In the genomic region with DNA sequence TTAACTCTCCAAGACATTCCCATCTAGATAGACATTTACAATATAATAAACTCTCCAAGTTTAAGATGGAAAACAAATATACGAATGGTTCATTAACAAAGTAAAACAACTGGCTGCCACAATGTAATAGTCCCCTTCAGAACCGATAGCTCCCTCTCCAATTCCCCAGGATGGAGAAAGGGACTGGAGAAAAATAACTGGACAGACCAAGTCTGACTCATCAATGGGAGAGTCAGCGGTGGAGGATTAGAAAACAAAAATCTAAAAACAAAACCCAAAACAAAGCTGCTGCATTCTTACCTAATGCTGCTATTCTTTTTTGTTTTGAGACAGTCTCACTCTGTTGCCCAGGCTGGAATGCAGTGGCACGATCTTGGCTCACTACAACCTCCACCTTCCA, we compare ENCODE assay signal across 11 cellular contexts.
DNase-seq lines count a peak whose midpoint lies in the region; ATAC-seq and TF ChIP-seq lines count a peak whose summit lies in the region.
"Had no signal": no experiment of that assay in that cellular context is flagged by ENCODE, and none has a peak within 500 bp of the region (broad histone marks: within the 10 kb centered on the region; RNA-seq: fewer than 3 reads in every experiment).

No MANE protein-coding gene starts in this region.

- peak; percentile 81 for ATAC-seq in RWPE2 (ENCODE audit: low read depth)
- ATAC-seq in GM18907 (IDR thresholded peaks at IDR 0.05; ENCODE audit: unreplicated experiment), result no peak
- no peak for ATAC-seq in GM18868 (IDR thresholded peaks at IDR 0.05; ENCODE audit: unreplicated experiment)
- ATAC-seq in GM21447 (IDR thresholded peaks at IDR 0.05; ENCODE audit: unreplicated experiment), result no peak

- H2AFZ ChIP-seq in osteoblast (ENCODE audit: low read length), result no peak overlapping the region

- H3K4me2 ChIP-seq in osteoblast (ENCODE audit: insufficient read depth, low read length), result peak overlapping the region; percentile 17

- H3K79me2 ChIP-seq in osteoblast (ENCODE audit: insufficient read depth, low read length), result peaks cover 69% of the 10 kb centered on the region

- peaks cover 28% of the 10 kb centered on the region for H3K4me1 ChIP-seq in RWPE2 (ENCODE audit: insufficient read depth, poor library complexity, severe bottlenecking)
- H3K4me1 ChIP-seq in osteoblast (ENCODE audit: insufficient read depth, low read length), result peaks cover 12% of the 10 kb centered on the region

- in situ Hi-C loops in Caki2 (cut with HindIII; ENCODE audit: low pct_unique_long_range_greater_than_20kb, low sequenced_read_pairs), result no loop called here

- no peaks in the 10 kb centered on the region for H3K9me3 ChIP-seq in RWPE2 (ENCODE audit: severe bottlenecking)
- no peaks in the 10 kb centered on the region for H3K9me3 ChIP-seq in osteoblast (ENCODE audit: low read depth, low read length)

- DNase-seq in Caki2 (ENCODE audit: low read depth), result peak; percentile 10
- no peak for DNase-seq in RWPE2 (ENCODE audit: low spot score)
- peak; percentile 34 for DNase-seq in epidermal melanocyte (ENCODE audit: insufficient read length, low spot score)
- no peak for DNase-seq in osteoblast (ENCODE audit: insufficient read length, low spot score, missing footprints)
- DNase-seq in effector CD4-positive, alpha-beta T cell, result no peak
- DNase-seq: activated CD4-positive, CD25-positive, alpha-beta regulatory T cell; CD8-positive, alpha-beta memory T cell; NCI-H2171 treated with DMSO at 0.1 percent for 48 hours had no signal

- H3K4me3 ChIP-seq in RWPE2 (ENCODE audit: severe bottlenecking), result no peak overlapping the region
- no peak overlapping the region for H3K4me3 ChIP-seq in osteoblast (ENCODE audit: insufficient read depth, low read length)

- H3K27ac ChIP-seq in RWPE2 (ENCODE audit: poor library complexity, severe bottlenecking) (peak overlapping the region; percentile 26), osteoblast (ENCODE audit: low read depth, low read length) (peak overlapping the region; percentile 3)

- no peak for TF ChIP-seq CTCF in RWPE2 (IDR thresholded peaks at IDR 0.05; ENCODE audit: poor library complexity, severe bottlenecking)
- TF ChIP-seq CTCF in osteoblast (IDR thresholded peaks at IDR 0.05; ENCODE audit: extremely low read depth, low read depth, low read length), result no peak

- H3K27me3 ChIP-seq in RWPE2 (ENCODE audit: insufficient read depth, poor library complexity, severe bottlenecking) (no peaks in the 10 kb centered on the region), osteoblast (ENCODE audit: insufficient read depth, low read length) (no peaks in the 10 kb centered on the region)

- H3K36me3 ChIP-seq in RWPE2 (ENCODE audit: low read depth) (peaks cover 34% of the 10 kb centered on the region), osteoblast (ENCODE audit: insufficient read depth, low read length) (peaks cover 17% of the 10 kb centered on the region)

- peaks cover 61% of the 10 kb centered on the region for H4K20me1 ChIP-seq in osteoblast (ENCODE audit: insufficient read depth, low read length)

Comparison
In these comparisons a context has a peak if more than half of its experiments do, and no peak if none do; other contexts are left out.
1. DNase-seq: peak in Caki2 (single experiment) and epidermal melanocyte (single experiment); none in RWPE2 (single experiment), osteoblast (single experiment) and effector CD4-positive, alpha-beta T cell (single experiment).